1 cellular context compared by ENCODE assay signal in the genomic region with DNA sequence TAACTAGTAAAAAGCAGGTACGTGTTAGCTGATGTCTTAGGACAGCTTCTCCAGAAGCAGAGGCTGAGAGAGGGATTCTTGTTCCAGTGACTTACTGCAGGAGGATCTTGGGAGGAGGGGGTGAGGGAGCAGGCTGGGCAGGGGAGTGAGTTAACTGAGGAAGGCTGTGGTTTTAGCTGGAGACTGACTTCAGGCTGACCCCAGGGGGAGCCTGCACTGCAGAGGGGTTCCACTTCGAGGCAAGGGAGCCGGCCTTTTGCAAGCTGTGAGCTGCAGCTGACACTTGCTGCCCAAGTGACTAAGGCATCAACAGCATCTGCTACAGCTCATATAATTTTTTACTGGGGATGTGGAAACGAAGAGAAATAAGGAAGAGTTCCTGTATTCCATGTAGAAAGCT.
TF ChIP-seq lines count a peak whose summit lies in the region.

No MANE protein-coding gene starts in this region.

TF ChIP-seq in WTC11, 78 proteins besides CTCF, POLR2A, EP300 and RAD21 (continued from another document):
- TF ChIP-seq, protein P1, sequence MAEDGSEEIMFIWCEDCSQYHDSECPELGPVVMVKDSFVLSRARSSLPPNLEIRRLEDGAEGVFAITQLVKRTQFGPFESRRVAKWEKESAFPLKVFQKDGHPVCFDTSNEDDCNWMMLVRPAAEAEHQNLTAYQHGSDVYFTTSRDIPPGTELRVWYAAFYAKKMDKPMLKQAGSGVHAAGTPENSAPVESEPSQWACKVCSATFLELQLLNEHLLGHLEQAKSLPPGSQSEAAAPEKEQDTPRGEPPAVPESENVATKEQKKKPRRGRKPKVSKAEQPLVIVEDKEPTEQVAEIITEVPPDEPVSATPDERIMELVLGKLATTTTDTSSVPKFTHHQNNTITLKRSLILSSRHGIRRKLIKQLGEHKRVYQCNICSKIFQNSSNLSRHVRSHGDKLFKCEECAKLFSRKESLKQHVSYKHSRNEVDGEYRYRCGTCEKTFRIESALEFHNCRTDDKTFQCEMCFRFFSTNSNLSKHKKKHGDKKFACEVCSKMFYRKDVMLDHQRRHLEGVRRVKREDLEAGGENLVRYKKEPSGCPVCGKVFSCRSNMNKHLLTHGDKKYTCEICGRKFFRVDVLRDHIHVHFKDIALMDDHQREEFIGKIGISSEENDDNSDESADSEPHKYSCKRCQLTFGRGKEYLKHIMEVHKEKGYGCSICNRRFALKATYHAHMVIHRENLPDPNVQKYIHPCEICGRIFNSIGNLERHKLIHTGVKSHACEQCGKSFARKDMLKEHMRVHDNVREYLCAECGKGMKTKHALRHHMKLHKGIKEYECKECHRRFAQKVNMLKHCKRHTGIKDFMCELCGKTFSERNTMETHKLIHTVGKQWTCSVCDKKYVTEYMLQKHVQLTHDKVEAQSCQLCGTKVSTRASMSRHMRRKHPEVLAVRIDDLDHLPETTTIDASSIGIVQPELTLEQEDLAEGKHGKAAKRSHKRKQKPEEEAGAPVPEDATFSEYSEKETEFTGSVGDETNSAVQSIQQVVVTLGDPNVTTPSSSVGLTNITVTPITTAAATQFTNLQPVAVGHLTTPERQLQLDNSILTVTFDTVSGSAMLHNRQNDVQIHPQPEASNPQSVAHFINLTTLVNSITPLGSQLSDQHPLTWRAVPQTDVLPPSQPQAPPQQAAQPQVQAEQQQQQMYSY (CRISPR knock-in tag; IDR thresholded peaks at IDR 0.05): no peak
- TF ChIP-seq, protein P2, sequence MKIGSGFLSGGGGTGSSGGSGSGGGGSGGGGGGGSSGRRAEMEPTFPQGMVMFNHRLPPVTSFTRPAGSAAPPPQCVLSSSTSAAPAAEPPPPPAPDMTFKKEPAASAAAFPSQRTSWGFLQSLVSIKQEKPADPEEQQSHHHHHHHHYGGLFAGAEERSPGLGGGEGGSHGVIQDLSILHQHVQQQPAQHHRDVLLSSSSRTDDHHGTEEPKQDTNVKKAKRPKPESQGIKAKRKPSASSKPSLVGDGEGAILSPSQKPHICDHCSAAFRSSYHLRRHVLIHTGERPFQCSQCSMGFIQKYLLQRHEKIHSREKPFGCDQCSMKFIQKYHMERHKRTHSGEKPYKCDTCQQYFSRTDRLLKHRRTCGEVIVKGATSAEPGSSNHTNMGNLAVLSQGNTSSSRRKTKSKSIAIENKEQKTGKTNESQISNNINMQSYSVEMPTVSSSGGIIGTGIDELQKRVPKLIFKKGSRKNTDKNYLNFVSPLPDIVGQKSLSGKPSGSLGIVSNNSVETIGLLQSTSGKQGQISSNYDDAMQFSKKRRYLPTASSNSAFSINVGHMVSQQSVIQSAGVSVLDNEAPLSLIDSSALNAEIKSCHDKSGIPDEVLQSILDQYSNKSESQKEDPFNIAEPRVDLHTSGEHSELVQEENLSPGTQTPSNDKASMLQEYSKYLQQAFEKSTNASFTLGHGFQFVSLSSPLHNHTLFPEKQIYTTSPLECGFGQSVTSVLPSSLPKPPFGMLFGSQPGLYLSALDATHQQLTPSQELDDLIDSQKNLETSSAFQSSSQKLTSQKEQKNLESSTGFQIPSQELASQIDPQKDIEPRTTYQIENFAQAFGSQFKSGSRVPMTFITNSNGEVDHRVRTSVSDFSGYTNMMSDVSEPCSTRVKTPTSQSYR (CRISPR knock-in tag; IDR thresholded peaks at IDR 0.05): no peak
- TF ChIP-seq RORB (CRISPR knock-in tag; IDR thresholded peaks at IDR 0.05): no peak
- TF ChIP-seq GRHL2 (CRISPR knock-in tag; IDR thresholded peaks at IDR 0.05; ENCODE audit: insufficient replicate concordance, severe bottlenecking): no peak
- TF ChIP-seq, protein P3, sequence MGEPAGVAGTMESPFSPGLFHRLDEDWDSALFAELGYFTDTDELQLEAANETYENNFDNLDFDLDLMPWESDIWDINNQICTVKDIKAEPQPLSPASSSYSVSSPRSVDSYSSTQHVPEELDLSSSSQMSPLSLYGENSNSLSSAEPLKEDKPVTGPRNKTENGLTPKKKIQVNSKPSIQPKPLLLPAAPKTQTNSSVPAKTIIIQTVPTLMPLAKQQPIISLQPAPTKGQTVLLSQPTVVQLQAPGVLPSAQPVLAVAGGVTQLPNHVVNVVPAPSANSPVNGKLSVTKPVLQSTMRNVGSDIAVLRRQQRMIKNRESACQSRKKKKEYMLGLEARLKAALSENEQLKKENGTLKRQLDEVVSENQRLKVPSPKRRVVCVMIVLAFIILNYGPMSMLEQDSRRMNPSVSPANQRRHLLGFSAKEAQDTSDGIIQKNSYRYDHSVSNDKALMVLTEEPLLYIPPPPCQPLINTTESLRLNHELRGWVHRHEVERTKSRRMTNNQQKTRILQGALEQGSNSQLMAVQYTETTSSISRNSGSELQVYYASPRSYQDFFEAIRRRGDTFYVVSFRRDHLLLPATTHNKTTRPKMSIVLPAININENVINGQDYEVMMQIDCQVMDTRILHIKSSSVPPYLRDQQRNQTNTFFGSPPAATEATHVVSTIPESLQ (CRISPR knock-in tag; IDR thresholded peaks at IDR 0.05): no peak
- TF ChIP-seq, protein P4, sequence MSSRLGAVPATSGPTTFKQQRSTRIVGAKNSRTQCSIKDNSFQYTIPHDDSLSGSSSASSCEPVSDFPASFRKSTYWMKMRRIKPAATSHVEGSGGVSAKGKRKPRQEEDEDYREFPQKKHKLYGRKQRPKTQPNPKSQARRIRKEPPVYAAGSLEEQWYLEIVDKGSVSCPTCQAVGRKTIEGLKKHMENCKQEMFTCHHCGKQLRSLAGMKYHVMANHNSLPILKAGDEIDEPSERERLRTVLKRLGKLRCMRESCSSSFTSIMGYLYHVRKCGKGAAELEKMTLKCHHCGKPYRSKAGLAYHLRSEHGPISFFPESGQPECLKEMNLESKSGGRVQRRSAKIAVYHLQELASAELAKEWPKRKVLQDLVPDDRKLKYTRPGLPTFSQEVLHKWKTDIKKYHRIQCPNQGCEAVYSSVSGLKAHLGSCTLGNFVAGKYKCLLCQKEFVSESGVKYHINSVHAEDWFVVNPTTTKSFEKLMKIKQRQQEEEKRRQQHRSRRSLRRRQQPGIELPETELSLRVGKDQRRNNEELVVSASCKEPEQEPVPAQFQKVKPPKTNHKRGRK (CRISPR knock-in tag; IDR thresholded peaks at IDR 0.05; ENCODE audit: borderline replicate concordance): no peak
TF ChIP-seq in WTC11: peak in this region for 0.
